24 cellular contexts compared by ENCODE assay signal in genomic region chr11:122923302-122923701, GRCh38. TPM values are rescaled to one million over a fixed set of nuclear protein-coding genes. Genes with fewer than 3 reads are reported as not detected.
DNase-seq lines count a peak whose midpoint lies in the region; ATAC-seq, FAIRE-seq and TF ChIP-seq lines count a peak whose summit lies in the region.
"Had no signal": no experiment of that assay in that cellular context is flagged by ENCODE, and none has a peak within 500 bp of the region (broad histone marks: within the 10 kb centered on the region; RNA-seq: fewer than 3 reads in every experiment).

No MANE protein-coding gene starts in this region.

- H3K4me3 ChIP-seq in LNCaP clone FGC (ENCODE audit: low read depth, low read length) (no peak overlapping the region), bronchial epithelial cell (ENCODE audit: low read depth, low read length) (no peak overlapping the region)
- H3K4me3 ChIP-seq: A549, Peyer's patch, SJCRH30 had no signal

- no peak for FAIRE-seq in bronchial epithelial cell (lab: Jason Lieb, UNC)
- FAIRE-seq: A549 had no signal

- peaks cover 7% of the 10 kb centered on the region for H3K27me3 Mint-ChIP-seq in nephron (ENCODE audit: low read depth)
- H3K27me3 Mint-ChIP-seq: CD8-positive, alpha-beta memory T cell had no signal

- peak; percentile 20 for DNase-seq in AG20443 (ENCODE audit: low spot score)
- DNase-seq in LNCaP clone FGC (ENCODE audit: low read depth), result peak; percentile 40
- peak; percentile 7 for DNase-seq in bronchial epithelial cell (ENCODE audit: low read depth)
- no peak for DNase-seq in CD1c-positive myeloid dendritic cell (ENCODE audit: extremely low spot score)
- no peak for DNase-seq in hippocampal formation (lab: John Stamatoyannopoulos, UW)
- DNase-seq: C1 segment of cervical spinal cord; Calu3; CD8-positive, alpha-beta memory T cell; DMS53; H9; HFFc6; KG1; MV-4-11; NCI-H1105 treated with DMSO at 0.1 percent for 48 hours; NCI-H2029 treated with DMSO at 0.1 percent for 48 hours; NCI-H226; NCI-H510A treated with DMSO at 0.1 percent for 48 hours; NCI-H774; NK-92 treated with Interleukin-12 subunit alpha and Interleukin-12 subunit beta, amount 100 ng/mL, for 24 hours; Peyer's patch; SJCRH30 had no signal

- no peaks in the 10 kb centered on the region for H3K9me3 Mint-ChIP-seq in nephron
- H3K9me3 Mint-ChIP-seq: CD8-positive, alpha-beta memory T cell; H9; HFFc6 had no signal

- ATAC-seq in GM21526 (IDR thresholded peaks at IDR 0.05; ENCODE audit: low FRiP score, unreplicated experiment), result no peak

- TF ChIP-seq CTCF in LNCaP clone FGC (IDR thresholded peaks at IDR 0.05; ENCODE audit: control insufficient read depth, extremely low read depth, insufficient read depth) (no peak), bronchial epithelial cell (IDR thresholded peaks at IDR 0.05; ENCODE audit: insufficient read depth, low read length, severe bottlenecking) (no peak), nephron (IDR thresholded peaks at IDR 0.05; ENCODE audit: unreplicated experiment in 3 of 3) (no peak)

- peaks cover 6% of the 10 kb centered on the region for H3K4me1 Mint-ChIP-seq in nephron
- H3K4me1 Mint-ChIP-seq: CD8-positive, alpha-beta memory T cell had no signal

- H3K4me3 Mint-ChIP-seq in nephron, result no peak overlapping the region
- H3K4me3 Mint-ChIP-seq: CD8-positive, alpha-beta memory T cell; H9; HFFc6 had no signal

- no peaks in the 10 kb centered on the region for H3K36me3 Mint-ChIP-seq in nephron (ENCODE audit: low read depth)

- no peaks in the 10 kb centered on the region for H3K27me3 ChIP-seq in bronchial epithelial cell (ENCODE audit: control insufficient read depth, insufficient read depth, low read length)
- H3K27me3 ChIP-seq: Peyer's patch, SJCRH30 had no signal

- peak overlapping the region; percentile 8 to 30 (median 18) for H3K27ac Mint-ChIP-seq in nephron
- H3K27ac Mint-ChIP-seq: H9, HFFc6 had no signal

- H3K36me3 ChIP-seq in bronchial epithelial cell (ENCODE audit: control insufficient read depth, insufficient read depth, low read length), result no peaks in the 10 kb centered on the region
- H3K36me3 ChIP-seq: Peyer's patch, SJCRH30 had no signal

RNA-seq across cellular contexts. Expression of gene JHY, which starts 40.7 kb away (rescaled TPM):
- total RNA-seq in bronchial epithelial cell, result 1.1 and 2.9 TPM in 2 replicates
- total RNA-seq: SJCRH30 had no signal

RNA-seq across cellular contexts. Expression of gene BSX, which starts 58.3 kb away (rescaled TPM):
- total RNA-seq in bronchial epithelial cell, result not detected in 2 replicates
- total RNA-seq: Calu3; CD8-positive, alpha-beta memory T cell; H9; HFFc6; Peyer's patch; SJCRH30 had no signal

Comparison
In these comparisons a context has a peak if more than half of its experiments do, and no peak if none do; other contexts are left out.
1. DNase-seq: peak in AG20443 (single experiment), LNCaP clone FGC (single experiment) and bronchial epithelial cell (single experiment); none in CD1c-positive myeloid dendritic cell (single experiment) and hippocampal formation (0 of 2).